ENCODE assay signal across 8 cellular contexts in the genomic region with DNA sequence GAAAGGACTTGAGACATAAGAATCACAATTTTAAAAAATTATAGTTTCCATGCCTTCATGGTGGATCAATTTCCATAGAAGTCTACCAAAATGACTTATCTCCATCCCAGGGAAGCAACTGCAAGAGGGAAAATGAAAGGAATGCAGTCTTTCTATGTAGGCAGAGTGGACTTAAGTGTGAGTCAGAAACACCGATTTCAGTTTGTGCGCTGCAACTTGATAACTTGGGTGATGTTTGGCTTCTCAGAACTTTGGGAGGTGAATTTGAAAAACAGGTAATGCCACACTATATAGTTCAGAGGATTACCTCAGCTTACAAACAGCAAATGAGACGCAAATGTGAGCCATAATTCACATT. TPM values are rescaled to one million over a fixed set of nuclear protein-coding genes. Genes with fewer than 3 reads are reported as not detected.
DNase-seq lines count a peak whose midpoint lies in the region; ATAC-seq and TF ChIP-seq lines count a peak whose summit lies in the region.

No MANE protein-coding gene starts in this region.

- peak overlapping the region; percentile 63 to 76 for H3K4me3 ChIP-seq in SK-N-SH (ENCODE audit: low read depth in 2 of 2, low read length in 1 of 2)
- H3K4me3 ChIP-seq in thoracic aorta, result peak overlapping the region; percentile 91

- H3K4me2 ChIP-seq in SK-N-SH, result peak overlapping the region; percentile 36; the same call in 1 of the 2 replicates

- H3K27me3 ChIP-seq in SK-N-SH (ENCODE audit: insufficient read depth) (no peaks in the 10 kb centered on the region), thoracic aorta (replicated peaks; ENCODE audit: insufficient read depth) (no peaks in the 10 kb centered on the region)

- peaks cover 6% of the 10 kb centered on the region for H3F3A ChIP-seq in SK-N-SH (replicated peaks; ENCODE audit: insufficient read depth)

- H3K4me1 Mint-ChIP-seq in activated naive CD8-positive, alpha-beta T cell treated with anti-CD3 and anti-CD28 coated beads for 36 hours, result peaks cover 32% of the 10 kb centered on the region
- peaks cover 45 to 51% of the 10 kb centered on the region in 2 donors for H3K4me1 Mint-ChIP-seq in immature natural killer cell

- H3K36me3 ChIP-seq in SK-N-SH (replicated peaks in 1 of 2; ENCODE audit: control insufficient read depth in 1 of 2, insufficient read depth in 2 of 2, low read length in 1 of 2) (no peaks in the 10 kb centered on the region), thoracic aorta (no peaks in the 10 kb centered on the region)

- H3K9me3 Mint-ChIP-seq in activated naive CD8-positive, alpha-beta T cell treated with anti-CD3 and anti-CD28 coated beads for 36 hours, result no peaks in the 10 kb centered on the region
- no peaks in the 10 kb centered on the region for H3K9me3 Mint-ChIP-seq in immature natural killer cell

- H3K27ac ChIP-seq in SK-N-SH (ENCODE audit: low read depth in 2 of 2, low read length in 1 of 2) (peak overlapping the region; percentile 82; a peak in 3 of 4 replicates), thoracic aorta (peak overlapping the region; percentile 90 to 96)

- POLR2A ChIA-PET in SK-N-SH (lab: Yijun Ruan, JAX), result interaction anchor here (0.6 to 2.6 kb wide), 6 partner anchors 14 to 88 kb away, joined by 3 to 28 read pairs (median 4); partner anchors contain the start of gene CEP120

- CTCF ChIA-PET in SK-N-SH (lab: Yijun Ruan, JAX), result interaction anchor here (0.6 kb wide), 1 partner anchor 27 kb away, joined by 3 read pairs; no protein-coding TSS in a partner anchor

- peak overlapping the region; percentile 88 for H2AFZ ChIP-seq in SK-N-SH (ENCODE audit: low read depth)

- DNase-seq in SK-N-SH (no peak), immature natural killer cell (no peak), thoracic aorta (ENCODE audit: low spot score) (no peak), head of caudate nucleus (no peak), COR-L47 (lab: John Stamatoyannopoulos, UW) (no peak)
- DNase-seq in activated naive CD8-positive, alpha-beta T cell treated with anti-CD3 and anti-CD28 coated beads for 36 hours, result no peak

- H3K9me2 ChIP-seq in SK-N-SH, result no peaks in the 10 kb centered on the region

- TF ChIP-seq CTCF in SK-N-SH (IDR thresholded peaks at IDR 0.05) (no peak), thoracic aorta (IDR thresholded peaks at IDR 0.05) (no peak)

- H4K20me1 ChIP-seq in SK-N-SH (ENCODE audit: insufficient read depth), result peaks cover 17% of the 10 kb centered on the region

- TF ChIP-seq RAD21 in SK-N-SH (IDR thresholded peaks at IDR 0.05; ENCODE audit: low read length), result no peak

- peaks cover 36% of the 10 kb centered on the region for H3K79me2 ChIP-seq in SK-N-SH (ENCODE audit: insufficient read depth)

- H3K27me3 Mint-ChIP-seq in activated naive CD8-positive, alpha-beta T cell treated with anti-CD3 and anti-CD28 coated beads for 36 hours, result no peaks in the 10 kb centered on the region
- H3K27me3 Mint-ChIP-seq in immature natural killer cell (ENCODE audit: low read depth in 3 of 3), result peaks cover 8 to 18% (median 8%) of the 10 kb centered on the region in 3 donors

- H3K4me1 ChIP-seq in SK-N-SH (ENCODE audit: control insufficient read depth in 1 of 2, insufficient read depth in 2 of 2, low read depth in 1 of 2, low read length in 1 of 2) (peaks cover 0 to 16% of the 10 kb centered on the region in 2 experiments; a peak in 3 of 4 replicates), thoracic aorta (ENCODE audit: control insufficient read depth in 1 of 2, low read depth in 2 of 2) (peaks cover 10 to 28% of the 10 kb centered on the region in 2 donors)

- H3K36me3 Mint-ChIP-seq in activated naive CD8-positive, alpha-beta T cell treated with anti-CD3 and anti-CD28 coated beads for 36 hours, result peaks cover 5% of the 10 kb centered on the region
- H3K36me3 Mint-ChIP-seq in immature natural killer cell, result no peaks in the 10 kb centered on the region

- intact Hi-C loops in head of caudate nucleus (cut with DNase I), result no loop called here

- no peak overlapping the region for H3K9ac ChIP-seq in SK-N-SH

- no peak for ATAC-seq in SK-N-SH treated with all-trans-retinoic acid at 6 μM for 48 hours
- peak; percentile 9 for ATAC-seq in thoracic aorta (ENCODE audit: insufficient number of reproducible peaks, low FRiP score, low read depth)
- no peak for ATAC-seq in GM18867 (IDR thresholded peaks at IDR 0.05; ENCODE audit: unreplicated experiment)

- WGBS in SK-N-SH (ENCODE audit: low lambda C conversion rate), result 75% methylated on average over 3 of the region's 3 CpGs

- peak overlapping the region; percentile 86 for H3K4me3 Mint-ChIP-seq in activated naive CD8-positive, alpha-beta T cell treated with anti-CD3 and anti-CD28 coated beads for 36 hours
- H3K4me3 Mint-ChIP-seq in immature natural killer cell, result peak overlapping the region; percentile 95 to 99 (median 99)

- TF ChIP-seq EP300 in SK-N-SH (IDR thresholded peaks at IDR 0.05; ENCODE audit: borderline replicate concordance in 1 of 2, low read depth in 1 of 2, low read length in 1 of 2), result no peak

- H3K27ac Mint-ChIP-seq in activated naive CD8-positive, alpha-beta T cell treated with anti-CD3 and anti-CD28 coated beads for 36 hours, result peak overlapping the region; percentile 87
- H3K27ac Mint-ChIP-seq in immature natural killer cell, result peak overlapping the region; percentile 93 to 98 (median 96)

- no peaks in the 10 kb centered on the region for H3K9me3 ChIP-seq in SK-N-SH
- no peaks in the 10 kb centered on the region for H3K9me3 ChIP-seq in thoracic aorta

TF ChIP-seq in SK-N-SH, 30 proteins besides CTCF, POLR2A, EP300 and RAD21:
- TF ChIP-seq GABPA (IDR thresholded peaks at IDR 0.05; ENCODE audit: low read depth), result no peak

TF ChIP-seq in SK-N-SH treated with all-trans-retinoic acid at 6 μM for 48 hours, 23 proteins besides CTCF, POLR2A, EP300 and RAD21 (continues in another document):
- TF ChIP-seq TOX (CRISPR knock-in tag; IDR thresholded peaks at IDR 0.05; ENCODE audit: borderline replicate concordance) (no peak), TCF4 (CRISPR knock-in tag; IDR thresholded peaks at IDR 0.05; ENCODE audit: borderline replicate concordance) (no peak), ZNF70 (CRISPR knock-in tag; IDR thresholded peaks at IDR 0.05) (no peak), PATZ1 (CRISPR knock-in tag; IDR thresholded peaks at IDR 0.05; ENCODE audit: borderline replicate concordance) (no peak), TSHZ2 (CRISPR knock-in tag; IDR thresholded peaks at IDR 0.05) (no peak), OSR1 (CRISPR knock-in tag; IDR thresholded peaks at IDR 0.05) (no peak)
- TF ChIP-seq, protein P1, sequence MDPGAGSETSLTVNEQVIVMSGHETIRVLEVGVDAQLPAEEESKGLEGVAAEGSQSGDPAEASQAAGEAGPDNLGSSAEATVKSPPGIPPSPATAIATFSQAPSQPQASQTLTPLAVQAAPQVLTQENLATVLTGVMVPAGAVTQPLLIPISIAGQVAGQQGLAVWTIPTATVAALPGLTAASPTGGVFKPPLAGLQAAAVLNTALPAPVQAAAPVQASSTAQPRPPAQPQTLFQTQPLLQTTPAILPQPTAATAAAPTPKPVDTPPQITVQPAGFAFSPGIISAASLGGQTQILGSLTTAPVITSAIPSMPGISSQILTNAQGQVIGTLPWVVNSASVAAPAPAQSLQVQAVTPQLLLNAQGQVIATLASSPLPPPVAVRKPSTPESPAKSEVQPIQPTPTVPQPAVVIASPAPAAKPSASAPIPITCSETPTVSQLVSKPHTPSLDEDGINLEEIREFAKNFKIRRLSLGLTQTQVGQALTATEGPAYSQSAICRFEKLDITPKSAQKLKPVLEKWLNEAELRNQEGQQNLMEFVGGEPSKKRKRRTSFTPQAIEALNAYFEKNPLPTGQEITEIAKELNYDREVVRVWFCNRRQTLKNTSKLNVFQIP (CRISPR knock-in tag; IDR thresholded peaks at IDR 0.05; ENCODE audit: borderline replicate concordance, low read depth), result no peak

RNA-seq across cellular contexts. Expression of gene CSNK1G3, which starts 0.7 kb away (rescaled TPM):
- polyA plus RNA-seq in SK-N-SH (2012; rRNA removed), result 12.9 and 13.1 TPM in 2 replicates
- 15.9 and 19.7 TPM in 2 replicates for polyA plus RNA-seq in SK-N-SH (2012; cell fraction: cytosol; rRNA removed)
- polyA plus RNA-seq in SK-N-SH (2012; cell fraction: nucleus; rRNA removed), result 7.6 and 13.5 TPM in 2 replicates
- total RNA-seq in activated naive CD8-positive, alpha-beta T cell treated with anti-CD3 and anti-CD28 coated beads for 36 hours, result 10 to 100 TPM; 29.9 to 32.8 TPM
- polyA plus RNA-seq in immature natural killer cell, result 10 to 100 TPM; 28.7 to 44.9 (median 36.2) TPM
- total RNA-seq in thoracic aorta, result 10 to 100 TPM; 18.4 to 50.2 TPM
